In the genomic region with DNA sequence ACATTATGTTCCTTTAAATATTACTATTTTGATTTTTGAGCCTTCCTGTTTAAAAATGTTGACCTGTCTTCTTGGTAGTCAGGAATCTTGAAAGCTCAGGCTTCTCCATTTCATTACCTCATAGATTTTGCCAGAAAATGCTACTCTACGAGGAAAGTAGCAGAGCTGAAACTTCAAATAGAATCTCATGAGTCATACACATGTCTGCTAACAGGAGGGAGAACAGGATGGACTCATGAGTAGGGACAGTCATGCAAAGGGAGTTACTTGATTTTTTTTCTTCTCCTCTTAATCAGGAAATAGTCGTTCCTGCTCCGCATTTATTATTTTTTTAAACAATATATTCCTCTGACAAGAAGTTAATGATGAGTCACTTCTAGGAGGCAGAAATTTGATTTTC, we compare ENCODE assay signal across 17 cellular contexts. TPM values are rescaled to one million over a fixed set of nuclear protein-coding genes. Genes with fewer than 3 reads are reported as not detected.
DNase-seq lines count a peak whose midpoint lies in the region; TF ChIP-seq lines count a peak whose summit lies in the region.
"Had no signal": no experiment of that assay in that cellular context is flagged by ENCODE, and none has a peak within 500 bp of the region (broad histone marks: within the 10 kb centered on the region; RNA-seq: fewer than 3 reads in every experiment).

No MANE protein-coding gene starts in this region.

- intact Hi-C loops in esophagus muscularis mucosa (cut with DNase I), result no loop called here

- peaks cover 0 to 35% (median 0%) of the 10 kb centered on the region in 4 donors for H3K27me3 ChIP-seq in esophagus muscularis mucosa

- H3K4me1 Mint-ChIP-seq in HFFc6 (ENCODE audit: low read depth), result no peaks in the 10 kb centered on the region; the same call in 1 of the 2 replicates
- H3K4me1 Mint-ChIP-seq: activated CD4-positive, alpha-beta T cell treated with anti-CD3 and anti-CD28 coated beads for 36 hours had no signal

- no peaks in the 10 kb centered on the region for H3K36me3 Mint-ChIP-seq in HFFc6 (ENCODE audit: low read depth)
- H3K36me3 Mint-ChIP-seq: activated naive CD4-positive, alpha-beta T cell treated with anti-CD3 and anti-CD28 coated beads, Interleukin-2, amount 50 U/mL, for 72 hours had no signal

- no peaks in the 10 kb centered on the region for H3K4me1 ChIP-seq in esophagus muscularis mucosa
- H3K4me1 ChIP-seq: lower lobe of right lung, tibial artery had no signal

- TF ChIP-seq EP300 in esophagus muscularis mucosa (IDR thresholded peaks at IDR 0.05), result no peak

- H3K27me3 Mint-ChIP-seq in HFFc6 (ENCODE audit: insufficient read depth), result peaks cover 5% of the 10 kb centered on the region

- H3K27ac Mint-ChIP-seq in HFFc6, result no peak overlapping the region
- H3K27ac Mint-ChIP-seq: activated CD4-positive, alpha-beta T cell treated with anti-CD3 and anti-CD28 coated beads for 36 hours; activated naive CD4-positive, alpha-beta T cell treated with anti-CD3 and anti-CD28 coated beads, Interleukin-2, amount 50 U/mL, for 72 hours; nephron had no signal

- 54% methylated on average over 3 of the region's 3 CpGs for WGBS in esophagus muscularis mucosa

- no peaks in the 10 kb centered on the region for H3K9me3 ChIP-seq in esophagus muscularis mucosa
- H3K9me3 ChIP-seq: lower lobe of right lung, tibial artery had no signal

- TF ChIP-seq CTCF in HFFc6 (IDR thresholded peaks at IDR 0.05) (no peak), cardiac fibroblast (IDR thresholded peaks at IDR 0.05; ENCODE audit: low read depth, low read length) (no peak), esophagus muscularis mucosa (IDR thresholded peaks at IDR 0.05) (no peak)

- in situ Hi-C loops in ACHN (cut with HindIII; ENCODE audit: low pct_ligation_motif_present, low pct_unique_long_range_greater_than_20kb, low sequenced_read_pairs), result no loop called here

- no peaks in the 10 kb centered on the region for H3K9me3 Mint-ChIP-seq in HFFc6
- H3K9me3 Mint-ChIP-seq: activated naive CD4-positive, alpha-beta T cell treated with anti-CD3 and anti-CD28 coated beads, Interleukin-2, amount 50 U/mL, for 72 hours; nephron had no signal

- no peak overlapping the region for H3K4me3 Mint-ChIP-seq in HFFc6
- H3K4me3 Mint-ChIP-seq: activated CD4-positive, alpha-beta T cell treated with anti-CD3 and anti-CD28 coated beads for 36 hours; nephron had no signal

- no peaks in the 10 kb centered on the region for H3K36me3 ChIP-seq in esophagus muscularis mucosa
- H3K36me3 ChIP-seq: lower lobe of right lung, tibial artery had no signal

- no peak overlapping the region for H3K27ac ChIP-seq in esophagus muscularis mucosa (replicated peaks in 1 of 4)
- H3K27ac ChIP-seq: lower lobe of right lung, tibial artery had no signal

- no peak for TF ChIP-seq POLR2A in esophagus muscularis mucosa (IDR thresholded peaks at IDR 0.05; ENCODE audit: low read depth)

- DNase-seq in ACHN, result peak; percentile 8
- peak; percentile 35 for DNase-seq in HFFc6
- DNase-seq in cardiac fibroblast (ENCODE audit: low read depth in 2 of 2), result peak; percentile 26 to 82
- peak; percentile 72 for DNase-seq in iris pigment epithelial cell (ENCODE audit: low read depth)
- no peak for DNase-seq in activated CD8-positive, alpha-beta memory T cell treated with anti-CD3 and anti-CD28 coated beads for 24 hours
- DNase-seq in stimulated activated CD4-positive, alpha-beta T cell treated with anti-CD3 and anti-CD28 coated beads, Interleukin-4, amount 100 ng/mL, for 4 hours, result no peak
- no peak for DNase-seq in esophagus muscularis mucosa (ENCODE audit: extremely low spot score)
- DNase-seq in NCI-H1436 treated with DMSO at 0.1 percent for 48 hours (lab: John Stamatoyannopoulos, UW), result no peak
- DNase-seq: activated CD4-positive, alpha-beta T cell treated with anti-CD3 and anti-CD28 coated beads for 36 hours; activated T-cell treated with anti-CD3 and anti-CD28 coated beads for 4 hours; lower lobe of right lung; NCI-H2171; retina; T-helper 9 cell; tibial artery had no signal

- no peak overlapping the region for H3K4me3 ChIP-seq in cardiac fibroblast (replicated peaks in 1 of 2; ENCODE audit: low read depth in 2 of 2, low read length in 2 of 2)
- H3K4me3 ChIP-seq in esophagus muscularis mucosa, result no peak overlapping the region
- H3K4me3 ChIP-seq: lower lobe of right lung, tibial artery had no signal

RNA-seq across cellular contexts. Expression of gene MINDY3, which starts 37.0 kb away (rescaled TPM):
- 10 to 100 TPM; 25.2 to 31.4 (median 28.4) TPM for total RNA-seq in HFFc6 (2021; fragmentation: NEBNext Ultra II Directional; extraction: Animal tissue kit (Norgen Biotek cat#: 25700))
- total RNA-seq in esophagus muscularis mucosa, result 10 to 100 TPM; 23.8 to 34.3 (median 28.4) TPM

Comparison
In these comparisons a context has a peak if more than half of its experiments do, and no peak if none do; other contexts are left out.
1. DNase-seq: peak in ACHN (single experiment), HFFc6 (single experiment), cardiac fibroblast (2 of 2) and iris pigment epithelial cell (single experiment); none in activated CD8-positive, alpha-beta memory T cell treated with anti-CD3 and anti-CD28 coated beads for 24 hours (single experiment), stimulated activated CD4-positive, alpha-beta T cell treated with anti-CD3 and anti-CD28 coated beads, Interleukin-4, amount 100 ng/mL, for 4 hours (0 of 2), esophagus muscularis mucosa (single experiment) and NCI-H1436 treated with DMSO at 0.1 percent for 48 hours (single experiment).